Comparison of ENCODE assay signal across 2 cellular contexts in the genomic region with DNA sequence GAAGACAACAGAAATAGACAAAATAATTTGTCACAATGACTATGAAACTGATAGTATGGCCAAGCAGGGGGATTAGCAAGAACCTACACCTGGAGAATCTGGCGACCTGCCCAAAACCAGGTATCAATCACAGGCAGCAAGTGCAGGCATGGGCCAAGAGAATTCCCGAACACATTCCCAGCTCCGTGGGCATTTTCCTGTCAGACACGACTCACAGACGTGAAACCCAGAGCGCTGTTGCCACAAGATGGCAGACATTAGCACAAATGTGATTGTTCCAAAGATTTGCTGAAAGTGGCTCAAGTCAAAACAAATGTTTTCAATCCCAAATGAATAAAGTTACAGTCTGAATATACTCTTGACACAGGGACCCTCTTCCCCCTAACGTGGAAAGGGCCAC.
TF ChIP-seq lines count a peak whose summit lies in the region.

No MANE protein-coding gene starts in this region.

TF ChIP-seq in H1, 55 proteins besides CTCF, POLR2A, EP300 and RAD21 (continued from another document):
- TF ChIP-seq, protein P1, sequence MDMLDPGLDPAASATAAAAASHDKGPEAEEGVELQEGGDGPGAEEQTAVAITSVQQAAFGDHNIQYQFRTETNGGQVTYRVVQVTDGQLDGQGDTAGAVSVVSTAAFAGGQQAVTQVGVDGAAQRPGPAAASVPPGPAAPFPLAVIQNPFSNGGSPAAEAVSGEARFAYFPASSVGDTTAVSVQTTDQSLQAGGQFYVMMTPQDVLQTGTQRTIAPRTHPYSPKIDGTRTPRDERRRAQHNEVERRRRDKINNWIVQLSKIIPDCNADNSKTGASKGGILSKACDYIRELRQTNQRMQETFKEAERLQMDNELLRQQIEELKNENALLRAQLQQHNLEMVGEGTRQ (IDR thresholded peaks at IDR 0.05; ENCODE audit: low read length) = no peak
- TF ChIP-seq CBX5 (IDR thresholded peaks at IDR 0.05; ENCODE audit: low read depth, low read length) (no peak), RBBP5 (IDR thresholded peaks at IDR 0.05; ENCODE audit: borderline replicate concordance, low read depth, low read length) (no peak), BRCA1 (IDR thresholded peaks at IDR 0.05; ENCODE audit: low read depth, low read length) (no peak), SAP30 (IDR thresholded peaks at IDR 0.05; ENCODE audit: insufficient read depth, insufficient replicate concordance, low read length) (no peak), POU5F1 (IDR thresholded peaks at IDR 0.05; ENCODE audit: low read depth, low read length) (no peak), TAF7 (optimal IDR thresholded peaks at IDR 0.05; ENCODE audit: borderline replicate concordance, low read depth, low read length) (no peak)

TF ChIP-seq in neural cell, 6 proteins besides CTCF, POLR2A, EP300 and RAD21:
- TF ChIP-seq, protein P2, sequence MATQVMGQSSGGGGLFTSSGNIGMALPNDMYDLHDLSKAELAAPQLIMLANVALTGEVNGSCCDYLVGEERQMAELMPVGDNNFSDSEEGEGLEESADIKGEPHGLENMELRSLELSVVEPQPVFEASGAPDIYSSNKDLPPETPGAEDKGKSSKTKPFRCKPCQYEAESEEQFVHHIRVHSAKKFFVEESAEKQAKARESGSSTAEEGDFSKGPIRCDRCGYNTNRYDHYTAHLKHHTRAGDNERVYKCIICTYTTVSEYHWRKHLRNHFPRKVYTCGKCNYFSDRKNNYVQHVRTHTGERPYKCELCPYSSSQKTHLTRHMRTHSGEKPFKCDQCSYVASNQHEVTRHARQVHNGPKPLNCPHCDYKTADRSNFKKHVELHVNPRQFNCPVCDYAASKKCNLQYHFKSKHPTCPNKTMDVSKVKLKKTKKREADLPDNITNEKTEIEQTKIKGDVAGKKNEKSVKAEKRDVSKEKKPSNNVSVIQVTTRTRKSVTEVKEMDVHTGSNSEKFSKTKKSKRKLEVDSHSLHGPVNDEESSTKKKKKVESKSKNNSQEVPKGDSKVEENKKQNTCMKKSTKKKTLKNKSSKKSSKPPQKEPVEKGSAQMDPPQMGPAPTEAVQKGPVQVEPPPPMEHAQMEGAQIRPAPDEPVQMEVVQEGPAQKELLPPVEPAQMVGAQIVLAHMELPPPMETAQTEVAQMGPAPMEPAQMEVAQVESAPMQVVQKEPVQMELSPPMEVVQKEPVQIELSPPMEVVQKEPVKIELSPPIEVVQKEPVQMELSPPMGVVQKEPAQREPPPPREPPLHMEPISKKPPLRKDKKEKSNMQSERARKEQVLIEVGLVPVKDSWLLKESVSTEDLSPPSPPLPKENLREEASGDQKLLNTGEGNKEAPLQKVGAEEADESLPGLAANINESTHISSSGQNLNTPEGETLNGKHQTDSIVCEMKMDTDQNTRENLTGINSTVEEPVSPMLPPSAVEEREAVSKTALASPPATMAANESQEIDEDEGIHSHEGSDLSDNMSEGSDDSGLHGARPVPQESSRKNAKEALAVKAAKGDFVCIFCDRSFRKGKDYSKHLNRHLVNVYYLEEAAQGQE (IDR thresholded peaks at IDR 0.05; ENCODE audit: borderline replicate concordance) = no peak
- TF ChIP-seq MXI1 (conservative IDR thresholded peaks at IDR 0.05; ENCODE audit: poor library complexity, severe bottlenecking) = no peak
- TF ChIP-seq SMC3 (conservative IDR thresholded peaks at IDR 0.05; ENCODE audit: poor library complexity) = peak; percentile 37
